27 cellular contexts compared by ENCODE assay signal in genomic region chrX:34866636-34867035, GRCh38.
"Had no signal": no experiment of that assay in that cellular context is flagged by ENCODE, and none has a peak within 500 bp of the region (broad histone marks: within the 10 kb centered on the region; RNA-seq: fewer than 3 reads in every experiment).

No MANE protein-coding gene starts in this region.

- DNase-seq: activated B cell treated with CpG ODN at 0.5 μM for 24 hours; activated CD4-positive, alpha-beta T cell treated with anti-CD3 and anti-CD28 coated beads for 36 hours; activated CD4-positive, alpha-beta T cell treated with anti-CD3 and anti-CD28 coated beads, Interleukin-2, amount 50 U/mL, for 48 hours; activated naive CD4-positive, alpha-beta T cell treated with anti-CD3 and anti-CD28 coated beads for 36 hours; activated naive CD8-positive, alpha-beta T cell treated with anti-CD3 and anti-CD28 coated beads, Interleukin-2, amount 10 ng/mL, durations not matched to agents 7 days and 5 days; activated T-cell treated with anti-CD3 and anti-CD28 coated beads, Interleukin-2, amount 50 U/mL, for 48 hours; body of pancreas; effector CD8-positive, alpha-beta T cell; erythroblast; heart right ventricle; lower lobe of right lung; mesendoderm; naive thymus-derived CD4-positive, alpha-beta T cell; occipital lobe; posterior cingulate gyrus; stimulated activated CD4-positive, alpha-beta T cell treated with anti-CD3 and anti-CD28 coated beads, Interleukin-15, amount 100 ng/mL, for 24 hours; stomach; T1000 had no signal

- H3K36me3 ChIP-seq: cardiac muscle cell, heart right ventricle, lower lobe of right lung, stomach, suprapubic skin, tibial nerve had no signal

- H3K27ac Mint-ChIP-seq: activated B cell treated with CpG ODN at 0.5 μM for 24 hours; activated CD4-positive, alpha-beta T cell treated with anti-CD3 and anti-CD28 coated beads for 36 hours; activated naive CD4-positive, alpha-beta T cell treated with anti-CD3 and anti-CD28 coated beads for 36 hours; activated naive CD8-positive, alpha-beta T cell treated with anti-CD3 and anti-CD28 coated beads, Interleukin-2, amount 10 ng/mL, durations not matched to agents 7 days and 5 days; dendritic cell treated with granulocyte-macrophage colony-stimulating factor and Interleukin-4, amounts not matched to agents 40 ng/mL and 50 ng/mL, for 4 days; naive thymus-derived CD4-positive, alpha-beta T cell; stimulated activated memory B cell treated with anti-CD40 and anti-IgM and Interleukin-4, amounts not matched to agents 10 μg/mL and 1 μg/mL and 100 μg/mL, for 72 hours had no signal

- H3K4me2 ChIP-seq: smooth muscle cell had no signal

- ATAC-seq: activated CD4-positive, alpha-beta T cell treated with anti-CD3 and anti-CD28 coated beads for 36 hours; body of pancreas; heart right ventricle; left lobe of liver; lower lobe of right lung; naive thymus-derived CD4-positive, alpha-beta T cell; sciatic nerve; stimulated activated memory B cell treated with anti-CD40 and anti-IgM and Interleukin-4, amounts not matched to agents 10 μg/mL and 1 μg/mL and 100 μg/mL, for 72 hours had no signal

- H3K4me1 ChIP-seq: body of pancreas, heart right ventricle, lower lobe of right lung, stomach, suprapubic skin, tibial nerve had no signal

- H3K36me3 Mint-ChIP-seq: activated naive CD8-positive, alpha-beta T cell treated with anti-CD3 and anti-CD28 coated beads, Interleukin-2, amount 10 ng/mL, durations not matched to agents 7 days and 5 days; naive thymus-derived CD4-positive, alpha-beta T cell; stimulated activated memory B cell treated with anti-CD40 and anti-IgM and Interleukin-4, amounts not matched to agents 10 μg/mL and 1 μg/mL and 100 μg/mL, for 72 hours had no signal

- H3K4me3 ChIP-seq: body of pancreas, cardiac muscle cell, heart right ventricle, lower lobe of right lung, smooth muscle cell, stomach, suprapubic skin, tibial nerve had no signal

- H3K4me3 Mint-ChIP-seq: activated B cell treated with CpG ODN at 0.5 μM for 24 hours; activated CD4-positive, alpha-beta T cell treated with anti-CD3 and anti-CD28 coated beads for 36 hours; activated naive CD4-positive, alpha-beta T cell treated with anti-CD3 and anti-CD28 coated beads for 36 hours; activated naive CD8-positive, alpha-beta T cell treated with anti-CD3 and anti-CD28 coated beads, Interleukin-2, amount 10 ng/mL, durations not matched to agents 7 days and 5 days; dendritic cell treated with granulocyte-macrophage colony-stimulating factor and Interleukin-4, amounts not matched to agents 40 ng/mL and 50 ng/mL, for 4 days; naive thymus-derived CD4-positive, alpha-beta T cell; neural crest cell; stimulated activated memory B cell treated with anti-CD40 and anti-IgM and Interleukin-4, amounts not matched to agents 10 μg/mL and 1 μg/mL and 100 μg/mL, for 72 hours had no signal

- H3K4me1 Mint-ChIP-seq: activated B cell treated with CpG ODN at 0.5 μM for 24 hours; activated CD4-positive, alpha-beta T cell treated with anti-CD3 and anti-CD28 coated beads for 36 hours; activated naive CD8-positive, alpha-beta T cell treated with anti-CD3 and anti-CD28 coated beads, Interleukin-2, amount 10 ng/mL, durations not matched to agents 7 days and 5 days; naive thymus-derived CD4-positive, alpha-beta T cell; neural crest cell; stimulated activated memory B cell treated with anti-CD40 and anti-IgM and Interleukin-4, amounts not matched to agents 10 μg/mL and 1 μg/mL and 100 μg/mL, for 72 hours had no signal

- H3K27ac ChIP-seq: body of pancreas, cardiac muscle cell, heart right ventricle, lower lobe of right lung, stomach, suprapubic skin, tibial nerve had no signal

- H3K9me3 ChIP-seq: body of pancreas, lower lobe of right lung, suprapubic skin had no signal

- H3K27me3 Mint-ChIP-seq: activated B cell treated with CpG ODN at 0.5 μM for 24 hours; activated CD4-positive, alpha-beta T cell treated with anti-CD3 and anti-CD28 coated beads for 36 hours; activated naive CD8-positive, alpha-beta T cell treated with anti-CD3 and anti-CD28 coated beads, Interleukin-2, amount 10 ng/mL, durations not matched to agents 7 days and 5 days; dendritic cell treated with granulocyte-macrophage colony-stimulating factor and Interleukin-4, amounts not matched to agents 40 ng/mL and 50 ng/mL, for 4 days; naive thymus-derived CD4-positive, alpha-beta T cell; stimulated activated memory B cell treated with anti-CD40 and anti-IgM and Interleukin-4, amounts not matched to agents 10 μg/mL and 1 μg/mL and 100 μg/mL, for 72 hours had no signal

- H3K27me3 ChIP-seq: body of pancreas, cardiac muscle cell, heart right ventricle, stomach, suprapubic skin, tibial nerve had no signal
